1 cellular context compared by ENCODE assay signal in genomic region chr22:37032535-37033460, GRCh38.
TF ChIP-seq lines count a peak whose summit lies in the region.

No MANE protein-coding gene starts in this region.

TF ChIP-seq in HepG2, 621 proteins besides CTCF, POLR2A, EP300 and RAD21 (continued from another document and continues in another):
- TF ChIP-seq NFAT5 (CRISPR knock-in tag; IDR thresholded peaks at IDR 0.05): no peak
- no peak for TF ChIP-seq ZNF30 (CRISPR knock-in tag; IDR thresholded peaks at IDR 0.05)
- peak; percentile 99 for TF ChIP-seq FOXO1 (CRISPR knock-in tag; IDR thresholded peaks at IDR 0.05)
- no peak for TF ChIP-seq MAFG (CRISPR knock-in tag; IDR thresholded peaks at IDR 0.05)
- TF ChIP-seq HDAC2 (CRISPR knock-in tag; IDR thresholded peaks at IDR 0.05): peak; percentile 99
- TF ChIP-seq CEBPG (CRISPR knock-in tag; IDR thresholded peaks at IDR 0.05): peak; percentile 98
- no peak for TF ChIP-seq ETS1 (CRISPR knock-in tag; IDR thresholded peaks at IDR 0.05)
- TF ChIP-seq THAP7 (CRISPR knock-in tag; IDR thresholded peaks at IDR 0.05): peak; percentile 58; the same call in 1 of the 2 replicates
- TF ChIP-seq ZNF563 (CRISPR knock-in tag; IDR thresholded peaks at IDR 0.05): peak; percentile 64; the same call in 1 of the 2 replicates
- TF ChIP-seq TOPORS (CRISPR knock-in tag; IDR thresholded peaks at IDR 0.05): peak; percentile 76; the same call in 1 of the 2 replicates
- no peak; the same call in 1 of the 2 replicates for TF ChIP-seq ZNF263 (CRISPR knock-in tag; IDR thresholded peaks at IDR 0.05)
- no peak for TF ChIP-seq PHB2 (IDR thresholded peaks at IDR 0.05; ENCODE audit: partially characterized antibody)
- TF ChIP-seq HOXD1 (CRISPR knock-in tag; IDR thresholded peaks at IDR 0.05): peak; percentile 84
- TF ChIP-seq TAF15 (IDR thresholded peaks at IDR 0.05; ENCODE audit: low read depth, low read length, poor library complexity, severe bottlenecking): no peak
- TF ChIP-seq NR3C1 (CRISPR knock-in tag; IDR thresholded peaks at IDR 0.05): no peak
- TF ChIP-seq ZHX1 (CRISPR knock-in tag; IDR thresholded peaks at IDR 0.05; ENCODE audit: low read depth): peak; percentile 71
- no peak for TF ChIP-seq ATRX (CRISPR knock-in tag; IDR thresholded peaks at IDR 0.05; ENCODE audit: borderline replicate concordance)
- TF ChIP-seq ZBTB34 (CRISPR knock-in tag; IDR thresholded peaks at IDR 0.05): peak; percentile 98
- peak; percentile 90 for TF ChIP-seq ZNF331 (CRISPR knock-in tag; IDR thresholded peaks at IDR 0.05)
- TF ChIP-seq ZNF343 (CRISPR knock-in tag; IDR thresholded peaks at IDR 0.05): peak; percentile 58; the same call in 1 of the 2 replicates
- TF ChIP-seq PREB (CRISPR knock-in tag; IDR thresholded peaks at IDR 0.05): no peak
- TF ChIP-seq HNF1B (CRISPR knock-in tag; IDR thresholded peaks at IDR 0.05): peak; percentile 100
- TF ChIP-seq RFXANK (CRISPR knock-in tag; IDR thresholded peaks at IDR 0.05): no peak
- no peak for TF ChIP-seq ZNF704 (CRISPR knock-in tag; IDR thresholded peaks at IDR 0.05; ENCODE audit: borderline replicate concordance)
- no peak; the same call in 1 of the 2 replicates for TF ChIP-seq ESRRA (CRISPR knock-in tag; IDR thresholded peaks at IDR 0.05; ENCODE audit: low read depth)
- TF ChIP-seq ZFP36L2 (CRISPR knock-in tag; IDR thresholded peaks at IDR 0.05): no peak; the same call in none of the 2 replicates
- peak; percentile 84 for TF ChIP-seq CBFB (CRISPR knock-in tag; IDR thresholded peaks at IDR 0.05)
- TF ChIP-seq GLI4 (CRISPR knock-in tag; IDR thresholded peaks at IDR 0.05; ENCODE audit: borderline replicate concordance): 0 out of 2 replicates have a peak, but pooled peaks have one; percentile 12
- TF ChIP-seq AGO2 (optimal IDR thresholded peaks at IDR 0.05; ENCODE audit: low read depth, low read length): no peak
- no peak for TF ChIP-seq ZNF251 (CRISPR knock-in tag; IDR thresholded peaks at IDR 0.05)
- peak; percentile 93 for TF ChIP-seq PHF5A (CRISPR knock-in tag; IDR thresholded peaks at IDR 0.05; ENCODE audit: low read depth, unreplicated experiment)
- peak; percentile 97 for TF ChIP-seq ZNF430 (CRISPR knock-in tag; IDR thresholded peaks at IDR 0.05)
- peak; percentile 98 for TF ChIP-seq MED13 (CRISPR knock-in tag; IDR thresholded peaks at IDR 0.05)
- no peak for TF ChIP-seq ZNF616 (CRISPR knock-in tag; IDR thresholded peaks at IDR 0.05; ENCODE audit: low read depth)
- TF ChIP-seq ZBTB43 (CRISPR knock-in tag; conservative IDR thresholded peaks at IDR 0.05): 0 out of 2 replicates have a peak, but pooled peaks have one; percentile 16
- TF ChIP-seq ZNF441 (CRISPR knock-in tag; IDR thresholded peaks at IDR 0.05; ENCODE audit: borderline replicate concordance): 0 out of 2 replicates have a peak, but pooled peaks have one; percentile 23
- peak; percentile 93 for TF ChIP-seq IRF2 (CRISPR knock-in tag; IDR thresholded peaks at IDR 0.05)
- TF ChIP-seq ZSCAN21 (CRISPR knock-in tag; IDR thresholded peaks at IDR 0.05; ENCODE audit: borderline replicate concordance): no peak; the same call in 1 of the 2 replicates
- TF ChIP-seq ATF4 (CRISPR knock-in tag; IDR thresholded peaks at IDR 0.05): peak in 1 of 2 experiments; percentile 99; a peak in 2 of 4 replicates
- peak; percentile 98 for TF ChIP-seq TEAD3 (CRISPR knock-in tag; optimal IDR thresholded peaks at IDR 0.05; ENCODE audit: borderline replicate concordance)
- no peak for TF ChIP-seq NFE2L1 (CRISPR knock-in tag; IDR thresholded peaks at IDR 0.05; ENCODE audit: borderline replicate concordance)
- no peak for TF ChIP-seq LBX2 (CRISPR knock-in tag; IDR thresholded peaks at IDR 0.05; ENCODE audit: borderline replicate concordance)
- peak; percentile 81 for TF ChIP-seq ZNF431 (CRISPR knock-in tag; IDR thresholded peaks at IDR 0.05; ENCODE audit: borderline replicate concordance, low read depth)
- TF ChIP-seq PCBP1 (IDR thresholded peaks at IDR 0.05; ENCODE audit: borderline replicate concordance, low read depth, low read length): no peak
- TF ChIP-seq FOXA3 (CRISPR knock-in tag; IDR thresholded peaks at IDR 0.05): peak; percentile 99
- TF ChIP-seq ZNF143 (CRISPR knock-in tag; IDR thresholded peaks at IDR 0.05): no peak; the same call in 1 of the 2 replicates
- no peak for TF ChIP-seq ZNF883 (CRISPR knock-in tag; IDR thresholded peaks at IDR 0.05; ENCODE audit: not compliant biosample characterization)
- TF ChIP-seq MEIS1 (CRISPR knock-in tag; IDR thresholded peaks at IDR 0.05; ENCODE audit: borderline replicate concordance): peak; percentile 65; the same call in 1 of the 2 replicates
- TF ChIP-seq ZNF879 (CRISPR knock-in tag; IDR thresholded peaks at IDR 0.05): no peak
- TF ChIP-seq ZSCAN30 (CRISPR knock-in tag; IDR thresholded peaks at IDR 0.05): no peak; the same call in 1 of the 2 replicates
